Comparison of ENCODE assay signal across 17 cellular contexts in the genomic region with DNA sequence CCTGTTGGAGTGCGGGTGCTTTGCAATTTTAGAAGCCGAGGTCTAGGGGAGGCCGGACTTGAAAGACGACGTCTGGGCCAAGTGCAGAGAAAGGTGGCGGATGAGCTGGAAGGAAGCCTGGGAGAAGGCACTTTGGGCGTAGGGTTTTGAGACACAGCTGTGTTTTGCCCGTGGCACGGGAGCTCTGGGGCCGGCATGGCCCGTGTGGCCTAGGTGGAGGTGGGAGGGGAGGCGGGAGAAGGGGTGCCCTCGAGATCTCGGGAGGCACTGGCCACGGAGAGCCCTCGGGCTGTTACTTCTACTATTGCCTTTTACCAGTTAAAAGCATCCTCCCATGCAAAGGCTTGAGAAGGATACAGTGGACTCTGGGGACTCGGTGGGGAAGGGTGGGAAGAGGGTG.
A peak's percentile ranks its signal among the peaks of the same experiment; 100 is the strongest.
DNase-seq lines count a peak whose midpoint lies in the region; ATAC-seq and TF ChIP-seq lines count a peak whose summit lies in the region.
"Had no signal": no experiment of that assay in that cellular context is flagged by ENCODE, and none has a peak within 500 bp of the region (broad histone marks: within the 10 kb centered on the region; RNA-seq: fewer than 3 reads in every experiment).

No MANE protein-coding gene starts in this region.

- H3K27ac ChIP-seq in heart left ventricle (peak overlapping the region in 9 of 12 donors; percentile 61 to 96 (median 76)), neural progenitor cell (no peak overlapping the region), tibial artery (peak overlapping the region; percentile 90 to 91)
- H3K27ac ChIP-seq: body of pancreas had no signal

- no peak overlapping the region for H2AFZ ChIP-seq in neural progenitor cell (replicated peaks)

- H3K4me2 ChIP-seq in neural progenitor cell = no peak overlapping the region

- no peak for TF ChIP-seq POLR2A in heart left ventricle (IDR thresholded peaks at IDR 0.05)

- H3K36me3 ChIP-seq in heart left ventricle (no peaks in the 10 kb centered on the region), neural progenitor cell (no peaks in the 10 kb centered on the region), tibial artery (peaks cover 0 to 17% (median 0%) of the 10 kb centered on the region in 3 donors)
- H3K36me3 ChIP-seq: MG63 had no signal

- H3K4me3 ChIP-seq in heart left ventricle (no peak overlapping the region), neural progenitor cell (no peak overlapping the region), tibial artery (peak overlapping the region in 1 of 2 donors; percentile 58)
- H3K4me3 ChIP-seq: body of pancreas had no signal

- ATAC-seq in heart left ventricle (no peak), Right ventricle myocardium inferior (no peak), GM21515 (IDR thresholded peaks at IDR 0.05; ENCODE audit: unreplicated experiment) (no peak)
- ATAC-seq: body of pancreas had no signal

- H3K9me3 ChIP-seq in heart left ventricle = no peaks in the 10 kb centered on the region
- H3K9me3 ChIP-seq in neural progenitor cell (ENCODE audit: low read depth) = no peaks in the 10 kb centered on the region
- no peaks in the 10 kb centered on the region for H3K9me3 ChIP-seq in tibial artery
- H3K9me3 ChIP-seq: body of pancreas, MG63 had no signal

- H3K27me3 Mint-ChIP-seq in chondrocyte (ENCODE audit: low read depth) (no peaks in the 10 kb centered on the region), neural progenitor cell (ENCODE audit: insufficient read depth, low read depth) (peaks cover 14% of the 10 kb centered on the region)

- intact Hi-C loops in heart left ventricle (cut with DNase I) = loop anchor here in 1 of 10 donors (5.0 kb wide), 1 partner anchor 163 kb away; a partner anchor contains a TSS
- intact Hi-C loops in Right ventricle myocardium inferior (cut with DNase I) = no loop called here
- intact Hi-C loops in tibial artery (cut with DNase I; ENCODE audit: low total_unique reads) = no loop called here

- H4K20me1 ChIP-seq in neural progenitor cell (ENCODE audit: low read depth) = no peaks in the 10 kb centered on the region

- WGBS in heart left ventricle, 4 donors = 75 to 87% (median 82%) methylated on average over 17 of the region's 17 CpGs

- DNase-seq in heart left ventricle (no peak), Right ventricle myocardium inferior (ENCODE audit: missing footprints) (no peak), chondrocyte (ENCODE audit: low spot score) (no peak), neural progenitor cell (ENCODE audit: low spot score) (no peak), tibial artery (no peak), germinal center (ENCODE audit: low spot score) (no peak), G401 (ENCODE audit: low spot score) (no peak)
- DNase-seq: ACHN; activated CD8-positive, alpha-beta memory T cell treated with anti-CD3 and anti-CD28 coated beads for 24 hours; activated T-cell treated with anti-CD3 and anti-CD28 coated beads, Interleukin-2, amount 50 U/mL, for 48 hours; MG63; NCI-H748 treated with DMSO at 0.1 percent for 48 hours; stimulated activated CD4-positive, alpha-beta T cell treated with anti-CD3 and anti-CD28 coated beads, Interleukin-12 subunit alpha, Interleukin-12 subunit beta, amount 100 ng/mL, for 4 hours had no signal

- no peaks in the 10 kb centered on the region for H3K9me3 Mint-ChIP-seq in chondrocyte (ENCODE audit: low read depth)
- H3K9me3 Mint-ChIP-seq in neural progenitor cell = peaks cover 7% of the 10 kb centered on the region
- H3K9me3 Mint-ChIP-seq: dendritic cell treated with granulocyte-macrophage colony-stimulating factor and Interleukin-4, amounts not matched to agents 40 ng/mL and 50 ng/mL, for 4 days had no signal

- no peak for TF ChIP-seq CTCF in heart left ventricle (IDR thresholded peaks at IDR 0.05)
- no peak for TF ChIP-seq CTCF in chondrocyte (IDR thresholded peaks at IDR 0.05)
- no peak for TF ChIP-seq CTCF in neural progenitor cell (IDR thresholded peaks at IDR 0.05)
- no peak for TF ChIP-seq CTCF in tibial artery (IDR thresholded peaks at IDR 0.05)

- H3K9ac ChIP-seq in neural progenitor cell = no peak overlapping the region

- no peaks in the 10 kb centered on the region for H3K36me3 Mint-ChIP-seq in chondrocyte (ENCODE audit: low read depth)
- H3K36me3 Mint-ChIP-seq in neural progenitor cell = peaks cover 2% of the 10 kb centered on the region
- H3K36me3 Mint-ChIP-seq: activated naive CD8-positive, alpha-beta T cell had no signal

- H3K4me1 ChIP-seq in heart left ventricle (peaks cover 0 to 14% (median 2%) of the 10 kb centered on the region in 12 donors), neural progenitor cell (peaks cover 9% of the 10 kb centered on the region), tibial artery (peaks cover 0 to 15% (median 10%) of the 10 kb centered on the region in 4 donors)

- H3K27ac Mint-ChIP-seq in chondrocyte (ENCODE audit: unreplicated experiment) (peak overlapping the region; percentile 94), neural progenitor cell (peak overlapping the region; percentile 22)
- H3K27ac Mint-ChIP-seq: activated naive CD8-positive, alpha-beta T cell; dendritic cell treated with granulocyte-macrophage colony-stimulating factor and Interleukin-4, amounts not matched to agents 40 ng/mL and 50 ng/mL, for 4 days had no signal

- no peaks in the 10 kb centered on the region for H3F3A ChIP-seq in neural progenitor cell (ENCODE audit: low read depth)

- in situ Hi-C loops in G401 (cut with HindIII; ENCODE audit: low sequenced_read_pairs) = no loop called here

- no peak overlapping the region for H3K4me3 Mint-ChIP-seq in chondrocyte (ENCODE audit: unreplicated experiment)
- no peak overlapping the region for H3K4me3 Mint-ChIP-seq in neural progenitor cell
- H3K4me3 Mint-ChIP-seq: dendritic cell treated with granulocyte-macrophage colony-stimulating factor and Interleukin-4, amounts not matched to agents 40 ng/mL and 50 ng/mL, for 4 days had no signal

- H3K79me2 ChIP-seq in neural progenitor cell (ENCODE audit: low read depth) = no peaks in the 10 kb centered on the region

- H3K27me3 ChIP-seq in heart left ventricle (peaks cover 0 to 11% (median 0%) of the 10 kb centered on the region in 9 donors), neural progenitor cell (no peaks in the 10 kb centered on the region), tibial artery (no peaks in the 10 kb centered on the region)
- H3K27me3 ChIP-seq: MG63 had no signal

- H3K4me1 Mint-ChIP-seq in chondrocyte (ENCODE audit: low read depth) (peaks cover 36% of the 10 kb centered on the region), neural progenitor cell (peaks cover 45% of the 10 kb centered on the region)
